Comparison of ENCODE assay signal across 1 cellular context in genomic region chr3:197339841-197340520, GRCh38.
TF ChIP-seq lines count a peak whose summit lies in the region.

No MANE protein-coding gene starts in this region.

TF ChIP-seq in HepG2, 621 proteins besides CTCF, POLR2A, EP300 and RAD21 (continued from another document and continues in another):
- TF ChIP-seq ZNF687 (CRISPR knock-in tag; IDR thresholded peaks at IDR 0.05) (peak; percentile 58), LCORL (IDR thresholded peaks at IDR 0.05) (no peak), LCORL (CRISPR knock-in tag; IDR thresholded peaks at IDR 0.05) (no peak), ZBTB10 (CRISPR knock-in tag; IDR thresholded peaks at IDR 0.05; ENCODE audit: borderline replicate concordance) (no peak), THAP9 (CRISPR knock-in tag; IDR thresholded peaks at IDR 0.05; ENCODE audit: borderline replicate concordance) (0 out of 2 replicates have a peak, but pooled peaks have one; percentile 17), TARDBP (CRISPR knock-in tag; IDR thresholded peaks at IDR 0.05) (no peak), PAXIP1 (CRISPR knock-in tag; conservative IDR thresholded peaks at IDR 0.05) (0 out of 2 replicates have a peak, but pooled peaks have one; percentile 26), RXRB (CRISPR knock-in tag; IDR thresholded peaks at IDR 0.05; ENCODE audit: borderline replicate concordance) (no peak), GZF1 (CRISPR knock-in tag; IDR thresholded peaks at IDR 0.05) (no peak), RXRA (CRISPR knock-in tag; IDR thresholded peaks at IDR 0.05) (no peak), ZNF777 (CRISPR knock-in tag; IDR thresholded peaks at IDR 0.05) (no peak), YY1 (IDR thresholded peaks at IDR 0.05; ENCODE audit: insufficient read depth, insufficient replicate concordance, low read depth, low read length) (peak; percentile 14), TFDP2 (CRISPR knock-in tag; IDR thresholded peaks at IDR 0.05) (no peak), PAX8 (CRISPR knock-in tag; IDR thresholded peaks at IDR 0.05; ENCODE audit: borderline replicate concordance) (no peak), GMEB2 (CRISPR knock-in tag; IDR thresholded peaks at IDR 0.05; ENCODE audit: low read depth) (no peak), KLF12 (CRISPR knock-in tag; IDR thresholded peaks at IDR 0.05; ENCODE audit: borderline replicate concordance) (no peak), REST (IDR thresholded peaks at IDR 0.05; ENCODE audit: borderline replicate concordance in 1 of 2, low read depth in 1 of 2, low read length in 2 of 2) (no peak), PHF21A (CRISPR knock-in tag; IDR thresholded peaks at IDR 0.05) (no peak), ZNF350 (CRISPR knock-in tag; IDR thresholded peaks at IDR 0.05; ENCODE audit: borderline replicate concordance, low read depth) (no peak), ZNF44 (CRISPR knock-in tag; IDR thresholded peaks at IDR 0.05) (no peak), GATAD2A (CRISPR knock-in tag; IDR thresholded peaks at IDR 0.05) (peak; percentile 5; the same call in 1 of the 2 replicates), ZNF230 (CRISPR knock-in tag; IDR thresholded peaks at IDR 0.05) (no peak), STAT6 (CRISPR knock-in tag; IDR thresholded peaks at IDR 0.05; ENCODE audit: borderline replicate concordance) (no peak), ZNF839 (CRISPR knock-in tag; IDR thresholded peaks at IDR 0.05; ENCODE audit: borderline replicate concordance) (no peak), MED1 (CRISPR knock-in tag; IDR thresholded peaks at IDR 0.05) (no peak), ZNF570 (CRISPR knock-in tag; IDR thresholded peaks at IDR 0.05; ENCODE audit: borderline replicate concordance) (no peak), ZNF644 (CRISPR knock-in tag; IDR thresholded peaks at IDR 0.05; ENCODE audit: low read depth) (no peak), ELF4 (CRISPR knock-in tag; IDR thresholded peaks at IDR 0.05; ENCODE audit: borderline replicate concordance) (no peak)
